16 cellular contexts compared by ENCODE assay signal in genomic region chr11:4092031-4092430, GRCh38. TPM values are rescaled to one million over a fixed set of nuclear protein-coding genes. Genes with fewer than 3 reads are reported as not detected.
DNase-seq lines count a peak whose midpoint lies in the region; ATAC-seq and TF ChIP-seq lines count a peak whose summit lies in the region.
"Had no signal": no experiment of that assay in that cellular context is flagged by ENCODE, and none has a peak within 500 bp of the region (broad histone marks: within the 10 kb centered on the region; RNA-seq: fewer than 3 reads in every experiment).

No MANE protein-coding gene starts in this region.

- TF ChIP-seq CTCF in NB4 (IDR thresholded peaks at IDR 0.05; ENCODE audit: low read depth, low read length) (no peak), stomach (IDR thresholded peaks at IDR 0.05) (no peak)

- H3K36me3 Mint-ChIP-seq in activated naive CD8-positive, alpha-beta T cell: peaks cover 9% of the 10 kb centered on the region
- peaks cover 34% of the 10 kb centered on the region for H3K36me3 Mint-ChIP-seq in activated naive CD8-positive, alpha-beta T cell treated with anti-CD3 and anti-CD28 coated beads, Interleukin-2, amount 50 U/mL, for 24 hours (ENCODE audit: low read depth)
- H3K36me3 Mint-ChIP-seq in activated naive CD8-positive, alpha-beta T cell treated with anti-CD3 and anti-CD28 coated beads for 36 hours: peaks cover 52% of the 10 kb centered on the region
- peaks cover 21 to 42% of the 10 kb centered on the region in 2 donors for H3K36me3 Mint-ChIP-seq in stimulated activated naive B cell treated with anti-CD40 and anti-IgM and Interleukin-4, amounts not matched to agents 10 μg/mL and 1 μg/mL and 100 μg/mL, for 72 hours

- no peaks in the 10 kb centered on the region for H3K9me3 ChIP-seq in stomach
- H3K9me3 ChIP-seq: pancreas had no signal

- no peak overlapping the region for H3K27ac ChIP-seq in stomach
- H3K27ac ChIP-seq: pancreas had no signal

- peaks cover 76% of the 10 kb centered on the region for H3K4me1 Mint-ChIP-seq in activated naive CD8-positive, alpha-beta T cell (ENCODE audit: low read depth)
- H3K4me1 Mint-ChIP-seq in activated naive CD8-positive, alpha-beta T cell treated with anti-CD3 and anti-CD28 coated beads, Interleukin-2, amount 50 U/mL, for 24 hours: peaks cover 63% of the 10 kb centered on the region
- peaks cover 66% of the 10 kb centered on the region for H3K4me1 Mint-ChIP-seq in activated naive CD8-positive, alpha-beta T cell treated with anti-CD3 and anti-CD28 coated beads for 36 hours
- peaks cover 17 to 29% of the 10 kb centered on the region in 2 donors for H3K4me1 Mint-ChIP-seq in stimulated activated naive B cell treated with anti-CD40 and anti-IgM and Interleukin-4, amounts not matched to agents 10 μg/mL and 1 μg/mL and 100 μg/mL, for 72 hours

- no peak for DNase-seq in activated naive CD8-positive, alpha-beta T cell treated with anti-CD3 and anti-CD28 coated beads, Interleukin-2, amount 50 U/mL, for 24 hours
- DNase-seq in NB4 (ENCODE audit: low read depth): peak; percentile 32
- no peak for DNase-seq in activated naive CD8-positive, alpha-beta T cell treated with anti-CD3 and anti-CD28 coated beads for 36 hours
- DNase-seq in stimulated activated naive B cell treated with anti-CD40 and anti-IgM and Interleukin-4, amounts not matched to agents 10 μg/mL and 1 μg/mL and 100 μg/mL, for 72 hours: no peak
- no peak for DNase-seq in DMS 273 treated with DMSO at 0.1 percent for 48 hours (lab: John Stamatoyannopoulos, UW)
- no peak for DNase-seq in stomach
- no peak for DNase-seq in NCI-H748 (lab: John Stamatoyannopoulos, UW; ENCODE audit: unreplicated experiment)
- DNase-seq: activated CD4-positive, alpha-beta T cell treated with anti-CD3 and anti-CD28 coated beads, Interleukin-2, amount 50 U/mL, for 4 hours; foreskin melanocyte; GOT3; NCI-H146; NCI-H526 treated with DMSO at 0.1 percent for 48 hours; pancreas had no signal

- H3K27me3 ChIP-seq in stomach: no peaks in the 10 kb centered on the region
- H3K27me3 ChIP-seq: pancreas had no signal

- peak overlapping the region; percentile 81 for H3K27ac Mint-ChIP-seq in activated naive CD8-positive, alpha-beta T cell
- H3K27ac Mint-ChIP-seq in activated naive CD8-positive, alpha-beta T cell treated with anti-CD3 and anti-CD28 coated beads, Interleukin-2, amount 50 U/mL, for 24 hours: no peak overlapping the region
- peak overlapping the region; percentile 76 for H3K27ac Mint-ChIP-seq in activated naive CD8-positive, alpha-beta T cell treated with anti-CD3 and anti-CD28 coated beads for 36 hours
- peak overlapping the region; percentile 62 for H3K27ac Mint-ChIP-seq in stimulated activated naive B cell treated with anti-CD40 and anti-IgM and Interleukin-4, amounts not matched to agents 10 μg/mL and 1 μg/mL and 100 μg/mL, for 72 hours

- no peak for TF ChIP-seq POLR2A in NB4 (IDR thresholded peaks at IDR 0.05; ENCODE audit: extremely low read depth, insufficient read length)
- no peak for TF ChIP-seq POLR2A in stomach (IDR thresholded peaks at IDR 0.05)

- intact Hi-C loops in stomach (cut with DNase I; ENCODE audit: low total_unique reads): no loop called here

- peaks cover 17 to 35% (median 24%) of the 10 kb centered on the region in 4 donors for H3K4me1 ChIP-seq in stomach

- no peak for TF ChIP-seq EP300 in stomach (IDR thresholded peaks at IDR 0.05)

- no peaks in the 10 kb centered on the region for H3K27me3 Mint-ChIP-seq in activated naive CD8-positive, alpha-beta T cell
- no peaks in the 10 kb centered on the region for H3K27me3 Mint-ChIP-seq in activated naive CD8-positive, alpha-beta T cell treated with anti-CD3 and anti-CD28 coated beads, Interleukin-2, amount 50 U/mL, for 24 hours
- no peaks in the 10 kb centered on the region for H3K27me3 Mint-ChIP-seq in activated naive CD8-positive, alpha-beta T cell treated with anti-CD3 and anti-CD28 coated beads for 36 hours
- no peaks in the 10 kb centered on the region for H3K27me3 Mint-ChIP-seq in stimulated activated naive B cell treated with anti-CD40 and anti-IgM and Interleukin-4, amounts not matched to agents 10 μg/mL and 1 μg/mL and 100 μg/mL, for 72 hours

- H3K9me3 Mint-ChIP-seq in activated naive CD8-positive, alpha-beta T cell (ENCODE audit: low read depth): no peaks in the 10 kb centered on the region
- no peaks in the 10 kb centered on the region for H3K9me3 Mint-ChIP-seq in activated naive CD8-positive, alpha-beta T cell treated with anti-CD3 and anti-CD28 coated beads, Interleukin-2, amount 50 U/mL, for 24 hours
- H3K9me3 Mint-ChIP-seq in activated naive CD8-positive, alpha-beta T cell treated with anti-CD3 and anti-CD28 coated beads for 36 hours: no peaks in the 10 kb centered on the region
- H3K9me3 Mint-ChIP-seq in stimulated activated naive B cell treated with anti-CD40 and anti-IgM and Interleukin-4, amounts not matched to agents 10 μg/mL and 1 μg/mL and 100 μg/mL, for 72 hours: no peaks in the 10 kb centered on the region

- ATAC-seq in activated naive CD8-positive, alpha-beta T cell treated with anti-CD3 and anti-CD28 coated beads, Interleukin-2, amount 50 U/mL, for 24 hours: no peak
- no peak for ATAC-seq in stimulated activated naive B cell treated with anti-CD40 and anti-IgM and Interleukin-4, amounts not matched to agents 10 μg/mL and 1 μg/mL and 100 μg/mL, for 72 hours (replicated peaks)
- ATAC-seq: Panc1, pancreas had no signal

- H3K36me3 ChIP-seq in stomach: peaks cover 3 to 46% (median 39%) of the 10 kb centered on the region in 4 donors

- H3K4me3 Mint-ChIP-seq in activated naive CD8-positive, alpha-beta T cell: peak overlapping the region; percentile 53
- no peak overlapping the region for H3K4me3 Mint-ChIP-seq in activated naive CD8-positive, alpha-beta T cell treated with anti-CD3 and anti-CD28 coated beads, Interleukin-2, amount 50 U/mL, for 24 hours
- H3K4me3 Mint-ChIP-seq in activated naive CD8-positive, alpha-beta T cell treated with anti-CD3 and anti-CD28 coated beads for 36 hours: peak overlapping the region; percentile 8
- no peak overlapping the region for H3K4me3 Mint-ChIP-seq in stimulated activated naive B cell treated with anti-CD40 and anti-IgM and Interleukin-4, amounts not matched to agents 10 μg/mL and 1 μg/mL and 100 μg/mL, for 72 hours

- WGBS in stomach, 5 donors: 21 to 59% (median 30%) methylated on average over 2 of the region's 2 CpGs

- H3K4me3 ChIP-seq in NB4 (ENCODE audit: low read depth, low read length) (no peak overlapping the region), stomach (no peak overlapping the region)
- H3K4me3 ChIP-seq: pancreas, smooth muscle cell had no signal

RNA-seq across cellular contexts. Expression of gene RRM1, which starts 2.6 kb away (rescaled TPM):
- total RNA-seq in activated naive CD8-positive, alpha-beta T cell treated with anti-CD3 and anti-CD28 coated beads for 36 hours: 100 to 1,000 TPM; 217 to 237 TPM
- total RNA-seq in stomach: 100 to 1,000 TPM in 1 of 5 donors, 10 to 100 TPM in 4; 20.4 to 100 (median 78.4) TPM
- 10 to 100 TPM; 16.6 to 20.6 (median 17.2) TPM for polyA plus RNA-seq in stomach

Comparison
In these comparisons a context has a peak if more than half of its experiments do, and no peak if none do; other contexts are left out.
1. H3K4me3 Mint-ChIP-seq: peak in activated naive CD8-positive, alpha-beta T cell (single experiment) and activated naive CD8-positive, alpha-beta T cell treated with anti-CD3 and anti-CD28 coated beads for 36 hours (single experiment); none in activated naive CD8-positive, alpha-beta T cell treated with anti-CD3 and anti-CD28 coated beads, Interleukin-2, amount 50 U/mL, for 24 hours (single experiment) and stimulated activated naive B cell treated with anti-CD40 and anti-IgM and Interleukin-4, amounts not matched to agents 10 μg/mL and 1 μg/mL and 100 μg/mL, for 72 hours (0 of 2).